8 cellular contexts compared by ENCODE assay signal in the genomic region with DNA sequence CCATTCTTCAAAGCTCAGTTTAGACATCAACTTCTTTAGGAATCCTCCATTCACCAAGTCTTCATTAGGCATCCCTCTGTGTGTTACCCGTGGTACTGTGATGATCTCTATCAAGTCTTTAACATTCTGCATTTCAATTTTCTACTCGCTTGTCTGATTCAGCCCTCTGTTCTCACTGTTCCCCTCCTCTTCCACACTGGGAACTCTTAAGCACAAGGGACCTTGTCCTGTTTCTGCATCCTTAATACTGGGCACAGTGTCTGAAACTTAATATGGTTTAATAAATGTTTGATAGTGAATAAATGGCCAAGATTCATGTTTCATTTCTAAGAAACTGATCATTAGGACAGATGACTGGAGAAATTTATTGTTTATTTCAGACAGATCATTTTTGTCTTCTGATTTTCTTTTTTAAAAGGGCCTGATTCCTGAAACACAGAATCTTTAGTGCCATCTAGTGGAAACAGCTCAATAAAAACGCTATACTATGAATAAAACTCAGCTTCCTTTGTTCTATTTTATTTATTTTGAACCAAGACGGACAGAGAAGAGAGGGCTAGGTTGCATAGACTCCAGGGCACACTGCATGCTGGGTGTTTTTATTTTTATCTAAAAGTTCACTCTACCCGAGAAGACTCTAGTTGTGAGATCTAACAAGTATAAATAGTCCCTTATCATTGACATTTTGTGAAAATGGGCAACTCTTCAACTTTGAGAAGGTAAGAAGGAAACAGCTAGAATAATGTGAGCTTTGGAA. TPM values are rescaled to one million over a fixed set of nuclear protein-coding genes. Genes with fewer than 3 reads are reported as not detected.
A peak's percentile ranks its signal among the peaks of the same experiment; 100 is the strongest.
DNase-seq lines count a peak whose midpoint lies in the region; ATAC-seq and TF ChIP-seq lines count a peak whose summit lies in the region.

No MANE protein-coding gene starts in this region.

- no peak for TF ChIP-seq EP300 in Ishikawa (IDR thresholded peaks at IDR 0.05; ENCODE audit: borderline replicate concordance)

- TF ChIP-seq CTCF in Calu3 (IDR thresholded peaks at IDR 0.05; ENCODE audit: unreplicated experiment) (peak; percentile 19), foreskin keratinocyte (conservative IDR thresholded peaks at IDR 0.05) (peak; percentile 77), prostate gland (IDR thresholded peaks at IDR 0.05) (peak in 3 of 4 experiments; percentile 33 to 59 (median 44))

- TF ChIP-seq POLR2A in prostate gland (IDR thresholded peaks at IDR 0.05), result no peak

- H3K4me1 Mint-ChIP-seq in Calu3 (ENCODE audit: low read depth, unreplicated experiment), result peaks cover 11% of the 10 kb centered on the region
- H3K4me1 Mint-ChIP-seq in activated CD4-positive, alpha-beta T cell treated with anti-CD3 and anti-CD28 coated beads, Interleukin-2, amount 10 ng/mL, durations not matched to agents 24 days and 14 days, result no peaks in the 10 kb centered on the region

- H3K9me3 Mint-ChIP-seq in Calu3 (ENCODE audit: low read depth, unreplicated experiment), result no peaks in the 10 kb centered on the region
- H3K9me3 Mint-ChIP-seq in activated CD4-positive, alpha-beta T cell treated with anti-CD3 and anti-CD28 coated beads, Interleukin-2, amount 10 ng/mL, durations not matched to agents 24 days and 14 days, result no peaks in the 10 kb centered on the region

- H3K27me3 ChIP-seq in foreskin keratinocyte (no peaks in the 10 kb centered on the region), prostate gland (replicated peaks; ENCODE audit: insufficient read depth) (no peaks in the 10 kb centered on the region)

- BruUV-seq in Calu3 (replicated peaks; lab: Mats Ljungman, UMichigan), result no TSS peak

- no peak overlapping the region for H3K4me3 ChIP-seq in prostate gland

- H3K4me1 ChIP-seq in foreskin keratinocyte, result no peaks in the 10 kb centered on the region
- no peaks in the 10 kb centered on the region for H3K4me1 ChIP-seq in prostate gland (replicated peaks)

- H3K36me3 ChIP-seq in prostate gland, result no peaks in the 10 kb centered on the region

- peak; percentile 54 for ATAC-seq in foreskin keratinocyte

- 17% methylated on average over 5 of the region's 5 CpGs for WGBS in prostate gland

- intact Hi-C loops in Calu3 (cut with micrococcal nuclease; ENCODE audit: unreplicated experiment), result loop anchor here (2.0 kb wide), 1 partner anchor 156 kb away; no protein-coding TSS in a partner anchor
- intact Hi-C loops in prostate gland (cut with DNase I), result loop anchor here (2.0 to 10.0 kb wide), 4 partner anchors 60 to 274 kb away; a partner anchor contains a TSS
- intact Hi-C loops in activated CD4-positive, alpha-beta T cell treated with anti-CD3 and anti-CD28 coated beads, Interleukin-2, amount 10 ng/mL, durations not matched to agents 24 days and 14 days (cut with micrococcal nuclease), result loop anchor here (1.0 kb wide), 1 partner anchor 61 kb away; no protein-coding TSS in a partner anchor

- H3K27ac ChIP-seq in foreskin keratinocyte (no peak overlapping the region), prostate gland (no peak overlapping the region)

- no peak overlapping the region for H3K27ac Mint-ChIP-seq in Calu3 (ENCODE audit: unreplicated experiment)
- H3K27ac Mint-ChIP-seq in activated CD4-positive, alpha-beta T cell treated with anti-CD3 and anti-CD28 coated beads, Interleukin-2, amount 10 ng/mL, durations not matched to agents 24 days and 14 days, result no peak overlapping the region

- CTCF ChIA-PET in Calu3 (lab: Charles Lee), result interaction anchor here (0.6 to 2.1 kb wide), 8 partner anchors 11 to 158 kb away, joined by 3 to 15 read pairs (median 4); a partner anchor contains a TSS

- peak; percentile 57 for TF ChIP-seq RAD21 in Ishikawa (IDR thresholded peaks at IDR 0.05; ENCODE audit: low read depth)

- no peaks in the 10 kb centered on the region for H3K27me3 Mint-ChIP-seq in Calu3 (ENCODE audit: unreplicated experiment)
- peaks cover 22% of the 10 kb centered on the region for H3K27me3 Mint-ChIP-seq in activated CD4-positive, alpha-beta T cell treated with anti-CD3 and anti-CD28 coated beads, Interleukin-2, amount 10 ng/mL, durations not matched to agents 24 days and 14 days

- H3K4me3 Mint-ChIP-seq in Calu3 (ENCODE audit: low read depth, unreplicated experiment), result no peak overlapping the region
- H3K4me3 Mint-ChIP-seq in activated CD4-positive, alpha-beta T cell treated with anti-CD3 and anti-CD28 coated beads, Interleukin-2, amount 10 ng/mL, durations not matched to agents 24 days and 14 days, result no peak overlapping the region

- H3K36me3 Mint-ChIP-seq in Calu3 (ENCODE audit: insufficient read depth, unreplicated experiment), result no peaks in the 10 kb centered on the region
- no peaks in the 10 kb centered on the region for H3K36me3 Mint-ChIP-seq in activated CD4-positive, alpha-beta T cell treated with anti-CD3 and anti-CD28 coated beads, Interleukin-2, amount 10 ng/mL, durations not matched to agents 24 days and 14 days (ENCODE audit: low read depth)

- DNase-seq in Calu3 (no peak), SK-N-DZ (ENCODE audit: low spot score) (peak; percentile 26), foreskin keratinocyte (peak in 1 of 2 donors; percentile 17), prostate gland (ENCODE audit: low spot score) (no peak)
- DNase-seq in activated naive CD4-positive, alpha-beta T cell (lab: John Stamatoyannopoulos, UW), result no peak
- DNase-seq in activated CD8-positive, alpha-beta memory T cell treated with anti-CD3 and anti-CD28 coated beads, Interleukin-2, amount 50 U/mL, for 4 hours, result no peak
- DNase-seq in activated CD4-positive, alpha-beta T cell treated with anti-CD3 and anti-CD28 coated beads, Interleukin-2, amount 10 ng/mL, durations not matched to agents 24 days and 14 days, result no peak

- H3K9me3 ChIP-seq in prostate gland, result no peaks in the 10 kb centered on the region

TF ChIP-seq in Ishikawa, 13 proteins besides CTCF, POLR2A, EP300 and RAD21:
- no peak for TF ChIP-seq TEAD4 (IDR thresholded peaks at IDR 0.05)
- no peak for TF ChIP-seq CEBPB (IDR thresholded peaks at IDR 0.05)
- no peak for TF ChIP-seq ZBTB7A (IDR thresholded peaks at IDR 0.05; ENCODE audit: low read depth)
TF ChIP-seq in Ishikawa: peak in this region for 0.

RNA-seq across cellular contexts. Expression of a gene that starts 7.0 kb away (rescaled TPM):
- 4.3 and 5.3 TPM in 2 replicates for total RNA-seq in Calu3 (2022)
- 9.3 and 13.1 TPM in 2 replicates for polyA plus RNA-seq in SK-N-DZ (2014; cell fraction: cytosol; rRNA removed)
- polyA plus RNA-seq in SK-N-DZ (2014; cell fraction: nucleus; rRNA removed), result 17.6 and 31.4 TPM in 2 replicates
- total RNA-seq in foreskin keratinocyte, result 2.3 and 2.9 TPM in 2 replicates
- polyA plus RNA-seq in foreskin keratinocyte, result 1.7 TPM in 2 replicates
- total RNA-seq in prostate gland, result 10 to 100 TPM in 1 of 2 donors, 1 to 10 TPM in 1; 4.0 to 13.2 TPM
- 0.62 and 0.98 TPM in 2 replicates for total RNA-seq in activated CD4-positive, alpha-beta T cell treated with anti-CD3 and anti-CD28 coated beads, Interleukin-2, amount 10 ng/mL, durations not matched to agents 24 days and 14 days

Comparison
In these comparisons a context has a peak if more than half of its experiments do, and no peak if none do; other contexts are left out.
1. CTCF ChIP-seq: peak in every context shown above with its lines; median percentile 77 in foreskin keratinocyte; 44 in prostate gland; 19 in Calu3.